ENCODE assay signal across 8 cellular contexts in the genomic region with DNA sequence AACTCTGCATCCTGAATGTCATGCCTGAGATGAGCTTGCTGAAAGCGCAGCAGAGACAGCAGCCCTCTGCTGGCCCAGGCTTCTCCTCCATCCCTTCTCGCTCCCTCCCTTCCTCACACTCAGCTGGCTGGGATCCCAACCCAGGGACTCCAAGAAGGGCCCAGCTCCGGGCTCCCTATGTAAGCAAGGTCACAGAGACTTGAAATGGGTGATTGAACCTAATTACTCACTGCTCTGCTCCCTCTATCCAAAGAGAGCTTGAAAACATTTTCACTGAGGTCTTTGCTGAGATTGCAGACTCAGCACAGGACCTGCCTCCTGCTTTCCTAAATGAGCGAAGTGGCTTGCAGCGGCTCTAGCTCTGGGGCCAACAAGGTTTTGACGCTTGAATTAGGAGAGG. TPM values are rescaled to one million over a fixed set of nuclear protein-coding genes. Genes with fewer than 3 reads are reported as not detected.
DNase-seq lines count a peak whose midpoint lies in the region; ATAC-seq and TF ChIP-seq lines count a peak whose summit lies in the region.

No MANE protein-coding gene starts in this region.

- H3K27ac ChIP-seq in coronary artery: peak overlapping the region; percentile 13 to 66
- H3K27ac ChIP-seq in substantia nigra (ENCODE audit: low read depth, low read length, poor library complexity, severe bottlenecking): peak overlapping the region; percentile 17

- peak; percentile 29 for ATAC-seq in left lobe of liver
- no peak for ATAC-seq in GM21360 (IDR thresholded peaks at IDR 0.05; ENCODE audit: unreplicated experiment)

- no peak for TF ChIP-seq CTCF in coronary artery (IDR thresholded peaks at IDR 0.05)

- DNase-seq in M059J (ENCODE audit: low read depth) (peak; percentile 56), coronary artery (ENCODE audit: low spot score) (peak; percentile 65), left lobe of liver (ENCODE audit: low spot score) (no peak), substantia nigra (lab: John Stamatoyannopoulos, UW) (peak in 32 of 49 donors; percentile 9 to 85 (median 40)), mucosa of gallbladder (ENCODE audit: low spot score) (no peak), H4 (ENCODE audit: low spot score) (no peak), NOMO-1 treated with dmso at 0.1 percent for 144 hours (lab: John Stamatoyannopoulos, UW; ENCODE audit: unreplicated experiment) (no peak)

- no peak overlapping the region for H3K4me3 ChIP-seq in coronary artery

RNA-seq across cellular contexts. Expression of gene RAPGEF1, which starts 42.8 kb away (rescaled TPM):
- 14.5 and 30.8 TPM in 2 replicates for total RNA-seq in M059J (2014; rRNA removed; shearing (Covaris generic))
- 36.9 TPM for total RNA-seq in left lobe of liver
- total RNA-seq in mucosa of gallbladder: 75.9 TPM
- 7.5 and 9.7 TPM in 2 replicates for total RNA-seq in H4 (2014; rRNA removed; shearing (Covaris generic))

Comparison
In these comparisons a context has a peak if more than half of its experiments do, and no peak if none do; other contexts are left out.
1. DNase-seq: peak in M059J (single experiment), coronary artery (single experiment) and substantia nigra (32 of 49); none in left lobe of liver (single experiment), mucosa of gallbladder (single experiment), H4 (single experiment) and NOMO-1 treated with dmso at 0.1 percent for 144 hours (single experiment).